21 cellular contexts compared by ENCODE assay signal in genomic region chr13:40622246-40622645, GRCh38. TPM values are rescaled to one million over a fixed set of nuclear protein-coding genes. Genes with fewer than 3 reads are reported as not detected.
DNase-seq lines count a peak whose midpoint lies in the region; ATAC-seq and TF ChIP-seq lines count a peak whose summit lies in the region.
"Had no signal": no experiment of that assay in that cellular context is flagged by ENCODE, and none has a peak within 500 bp of the region (broad histone marks: within the 10 kb centered on the region; RNA-seq: fewer than 3 reads in every experiment).

No MANE protein-coding gene starts in this region.

- H3K27ac Mint-ChIP-seq in activated naive CD4-positive, alpha-beta T cell treated with anti-CD3 and anti-CD28 coated beads for 36 hours: peak overlapping the region; percentile 37
- peak overlapping the region; percentile 32 to 81 for H3K27ac Mint-ChIP-seq in effector memory CD8-positive, alpha-beta T cell
- H3K27ac Mint-ChIP-seq in progenitor cell of endocrine pancreas: peak overlapping the region; percentile 12
- H3K27ac Mint-ChIP-seq: natural killer cell treated with Interleukin-12 subunit alpha and Interleukin-12 subunit beta and Interleukin-15 and Interleukin-18, amount 100 ng/mL, for 72 hours had no signal

- peaks cover 82% of the 10 kb centered on the region for H3K4me1 Mint-ChIP-seq in activated naive CD4-positive, alpha-beta T cell treated with anti-CD3 and anti-CD28 coated beads for 36 hours (ENCODE audit: low read depth)
- H3K4me1 Mint-ChIP-seq in effector memory CD8-positive, alpha-beta T cell (ENCODE audit: low read depth in 2 of 2): peaks cover 58 to 70% of the 10 kb centered on the region in 2 donors
- H3K4me1 Mint-ChIP-seq in progenitor cell of endocrine pancreas (ENCODE audit: low read depth): peaks cover 17% of the 10 kb centered on the region

- H3K4me1 ChIP-seq in PC-3 (ENCODE audit: insufficient read depth, low read length): peaks cover 20% of the 10 kb centered on the region

- no peak overlapping the region for H3K27ac ChIP-seq in PC-3 (ENCODE audit: low read length)
- H3K27ac ChIP-seq: BLaER1, epithelial cell of prostate, RWPE1, sigmoid colon had no signal

- H3K9ac ChIP-seq in PC-3 (ENCODE audit: low read length): no peak overlapping the region
- H3K9ac ChIP-seq: BLaER1, SK-N-SH had no signal

- H3K27me3 ChIP-seq in PC-3 (ENCODE audit: low read length): no peaks in the 10 kb centered on the region
- H3K27me3 ChIP-seq: BLaER1, sigmoid colon had no signal

- intact Hi-C loops in activated naive CD4-positive, alpha-beta T cell treated with anti-CD3 and anti-CD28 coated beads for 36 hours (cut with micrococcal nuclease): no loop called here
- intact Hi-C loops in PC-3 (cut with micrococcal nuclease): loop anchor here (2.0 kb wide), 1 partner anchor 23 kb away; no protein-coding TSS in a partner anchor

- no peaks in the 10 kb centered on the region for H3K9me2 ChIP-seq in PC-3 (replicated peaks; ENCODE audit: low read length)
- H3K9me2 ChIP-seq: SK-N-SH had no signal

- H3K4me2 ChIP-seq in PC-3 (ENCODE audit: low read length): peak overlapping the region; percentile 35
- H3K4me2 ChIP-seq: BLaER1, SK-N-SH had no signal

- peaks cover 18% of the 10 kb centered on the region for H3K36me3 Mint-ChIP-seq in activated naive CD4-positive, alpha-beta T cell treated with anti-CD3 and anti-CD28 coated beads for 36 hours (ENCODE audit: low read depth)
- peaks cover 21% of the 10 kb centered on the region for H3K36me3 Mint-ChIP-seq in effector memory CD8-positive, alpha-beta T cell (ENCODE audit: insufficient read depth)
- H3K36me3 Mint-ChIP-seq in progenitor cell of endocrine pancreas (ENCODE audit: insufficient read depth): peaks cover 2% of the 10 kb centered on the region
- H3K36me3 Mint-ChIP-seq: natural killer cell treated with Interleukin-12 subunit alpha and Interleukin-12 subunit beta and Interleukin-15 and Interleukin-18, amount 100 ng/mL, for 72 hours had no signal

- DNase-seq in activated naive CD4-positive, alpha-beta T cell treated with anti-CD3 and anti-CD28 coated beads for 36 hours: no peak
- no peak for DNase-seq in activated naive CD4-positive, alpha-beta T cell treated with anti-CD3 and anti-CD28 coated beads, Interleukin-2, amount 50 U/mL, for 16 hours
- DNase-seq in PC-3 (peak; percentile 57), progenitor cell of endocrine pancreas (ENCODE audit: low spot score, unreplicated experiment) (no peak), HCEC 1CT (no peak), GM19240 (ENCODE audit: insufficient read length, low spot score) (no peak)
- DNase-seq in effector memory CD8-positive, alpha-beta T cell: no peak
- DNase-seq: EL; MM.1S; NCI-H1436; NCI-H2171 treated with DMSO at 0.1 percent for 48 hours; NCI-H526; sigmoid colon; SK-N-SH; stimulated activated CD8-positive, alpha-beta memory T cell treated with anti-CD3 and anti-CD28 coated beads, Interleukin-4, amount 100 ng/mL, for 48 hours had no signal

- no peaks in the 10 kb centered on the region for H3K27me3 Mint-ChIP-seq in activated naive CD4-positive, alpha-beta T cell treated with anti-CD3 and anti-CD28 coated beads for 36 hours (ENCODE audit: low read depth)
- no peaks in the 10 kb centered on the region for H3K27me3 Mint-ChIP-seq in effector memory CD8-positive, alpha-beta T cell
- H3K27me3 Mint-ChIP-seq in progenitor cell of endocrine pancreas: no peaks in the 10 kb centered on the region
- H3K27me3 Mint-ChIP-seq: natural killer cell treated with Interleukin-12 subunit alpha and Interleukin-12 subunit beta and Interleukin-15 and Interleukin-18, amount 100 ng/mL, for 72 hours had no signal

- H3K9me3 Mint-ChIP-seq in activated naive CD4-positive, alpha-beta T cell treated with anti-CD3 and anti-CD28 coated beads for 36 hours: no peaks in the 10 kb centered on the region
- H3K9me3 Mint-ChIP-seq in effector memory CD8-positive, alpha-beta T cell: no peaks in the 10 kb centered on the region
- no peaks in the 10 kb centered on the region for H3K9me3 Mint-ChIP-seq in progenitor cell of endocrine pancreas (ENCODE audit: low read depth)
- H3K9me3 Mint-ChIP-seq: natural killer cell treated with Interleukin-12 subunit alpha and Interleukin-12 subunit beta and Interleukin-15 and Interleukin-18, amount 100 ng/mL, for 72 hours had no signal

- BruUV-seq in PC-3 (replicated peaks; lab: Mats Ljungman, UMichigan): no TSS peak

- H2AFZ ChIP-seq in PC-3 (ENCODE audit: low read length): no peak overlapping the region

- no peak overlapping the region for H3K4me3 Mint-ChIP-seq in activated naive CD4-positive, alpha-beta T cell treated with anti-CD3 and anti-CD28 coated beads for 36 hours
- H3K4me3 Mint-ChIP-seq in effector memory CD8-positive, alpha-beta T cell: peak overlapping the region in 1 of 2 donors; percentile 5
- H3K4me3 Mint-ChIP-seq in progenitor cell of endocrine pancreas (ENCODE audit: low read depth): no peak overlapping the region
- H3K4me3 Mint-ChIP-seq: natural killer cell treated with Interleukin-12 subunit alpha and Interleukin-12 subunit beta and Interleukin-15 and Interleukin-18, amount 100 ng/mL, for 72 hours had no signal

- H3K79me2 ChIP-seq in PC-3 (ENCODE audit: low read length): peaks cover 23% of the 10 kb centered on the region; the same call in 1 of the 2 replicates

- no peaks in the 10 kb centered on the region for H3K36me3 ChIP-seq in PC-3 (ENCODE audit: low read depth, low read length)
- H3K36me3 ChIP-seq: sigmoid colon had no signal

- CTCF ChIA-PET in activated naive CD4-positive, alpha-beta T cell treated with anti-CD3 and anti-CD28 coated beads for 36 hours (lab: Charles Lee): interaction anchor here (1.2 kb wide), 1 partner anchor 20 kb away, joined by 3 read pairs; no protein-coding TSS in a partner anchor
- CTCF ChIA-PET in PC-3 (lab: Charles Lee): no interaction called here

- ATAC-seq in PC-3: peak; percentile 64
- no peak for ATAC-seq in effector memory CD8-positive, alpha-beta T cell (replicated peaks)
- no peak for ATAC-seq in GM21515 (IDR thresholded peaks at IDR 0.05; ENCODE audit: unreplicated experiment)
- ATAC-seq: left lobe of liver; natural killer cell treated with Interleukin-12 subunit alpha and Interleukin-12 subunit beta and Interleukin-15 and Interleukin-18, amount 100 ng/mL, for 72 hours had no signal

- POLR2A ChIA-PET in PC-3 (lab: Charles Lee; ENCODE audit: unreplicated experiment): interaction anchor here (0.6 kb wide), 1 partner anchor 86 kb away, joined by 3 read pairs; no protein-coding TSS in a partner anchor

- no peak for TF ChIP-seq CTCF in PC-3 (conservative IDR thresholded peaks at IDR 0.05; ENCODE audit: low read depth, low read length)
- no peak for TF ChIP-seq CTCF in progenitor cell of endocrine pancreas (IDR thresholded peaks at IDR 0.05; ENCODE audit: unreplicated experiment)

- H4K20me1 ChIP-seq in PC-3 (ENCODE audit: low read length): no peaks in the 10 kb centered on the region

- H3F3A ChIP-seq in PC-3 (ENCODE audit: low read length, unreplicated experiment): no peaks in the 10 kb centered on the region

- H3K9me3 ChIP-seq in PC-3 (ENCODE audit: low read length): no peaks in the 10 kb centered on the region
- H3K9me3 ChIP-seq: sigmoid colon, SK-N-SH had no signal

- H3K4me3 ChIP-seq in PC-3 (ENCODE audit: low read length): no peak overlapping the region
- H3K4me3 ChIP-seq: BLaER1, sigmoid colon had no signal

RNA-seq across cellular contexts. Expression of gene FOXO1, which starts 44.2 kb away (rescaled TPM):
- total RNA-seq in activated naive CD4-positive, alpha-beta T cell treated with anti-CD3 and anti-CD28 coated beads for 36 hours: 10 to 100 TPM; 30.9 to 32.1 TPM
- total RNA-seq in PC-3 (2014; rRNA removed) (2.7 and 3.5 TPM in 2 replicates), progenitor cell of endocrine pancreas (15.7 TPM in 2 replicates)
